1 cellular context compared by ENCODE assay signal in the genomic region with DNA sequence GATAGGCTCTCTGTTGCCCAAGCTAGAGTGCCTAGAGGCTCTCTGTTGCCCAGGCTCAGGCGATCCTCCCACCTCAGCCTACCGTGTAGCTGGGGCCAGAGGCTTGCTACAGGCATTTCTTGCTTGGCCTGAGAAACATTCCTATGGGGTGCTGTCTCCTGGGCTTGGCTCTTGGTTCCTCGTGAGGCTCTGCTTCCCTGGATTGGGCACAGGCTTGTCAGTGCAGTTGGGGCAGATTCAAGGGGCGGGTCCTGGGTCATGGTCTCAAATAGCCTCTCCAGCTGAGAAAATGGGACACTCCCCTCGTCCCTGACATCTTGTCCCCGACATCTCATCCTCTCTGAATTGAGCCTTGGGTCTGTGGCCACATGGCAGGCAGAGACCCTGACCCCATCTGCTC.
TF ChIP-seq lines count a peak whose summit lies in the region.

No MANE protein-coding gene starts in this region.

TF ChIP-seq in WTC11, 78 proteins besides CTCF, POLR2A, EP300 and RAD21 (continued from another document):
- TF ChIP-seq, protein P1, sequence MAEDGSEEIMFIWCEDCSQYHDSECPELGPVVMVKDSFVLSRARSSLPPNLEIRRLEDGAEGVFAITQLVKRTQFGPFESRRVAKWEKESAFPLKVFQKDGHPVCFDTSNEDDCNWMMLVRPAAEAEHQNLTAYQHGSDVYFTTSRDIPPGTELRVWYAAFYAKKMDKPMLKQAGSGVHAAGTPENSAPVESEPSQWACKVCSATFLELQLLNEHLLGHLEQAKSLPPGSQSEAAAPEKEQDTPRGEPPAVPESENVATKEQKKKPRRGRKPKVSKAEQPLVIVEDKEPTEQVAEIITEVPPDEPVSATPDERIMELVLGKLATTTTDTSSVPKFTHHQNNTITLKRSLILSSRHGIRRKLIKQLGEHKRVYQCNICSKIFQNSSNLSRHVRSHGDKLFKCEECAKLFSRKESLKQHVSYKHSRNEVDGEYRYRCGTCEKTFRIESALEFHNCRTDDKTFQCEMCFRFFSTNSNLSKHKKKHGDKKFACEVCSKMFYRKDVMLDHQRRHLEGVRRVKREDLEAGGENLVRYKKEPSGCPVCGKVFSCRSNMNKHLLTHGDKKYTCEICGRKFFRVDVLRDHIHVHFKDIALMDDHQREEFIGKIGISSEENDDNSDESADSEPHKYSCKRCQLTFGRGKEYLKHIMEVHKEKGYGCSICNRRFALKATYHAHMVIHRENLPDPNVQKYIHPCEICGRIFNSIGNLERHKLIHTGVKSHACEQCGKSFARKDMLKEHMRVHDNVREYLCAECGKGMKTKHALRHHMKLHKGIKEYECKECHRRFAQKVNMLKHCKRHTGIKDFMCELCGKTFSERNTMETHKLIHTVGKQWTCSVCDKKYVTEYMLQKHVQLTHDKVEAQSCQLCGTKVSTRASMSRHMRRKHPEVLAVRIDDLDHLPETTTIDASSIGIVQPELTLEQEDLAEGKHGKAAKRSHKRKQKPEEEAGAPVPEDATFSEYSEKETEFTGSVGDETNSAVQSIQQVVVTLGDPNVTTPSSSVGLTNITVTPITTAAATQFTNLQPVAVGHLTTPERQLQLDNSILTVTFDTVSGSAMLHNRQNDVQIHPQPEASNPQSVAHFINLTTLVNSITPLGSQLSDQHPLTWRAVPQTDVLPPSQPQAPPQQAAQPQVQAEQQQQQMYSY (CRISPR knock-in tag; IDR thresholded peaks at IDR 0.05): no peak
- TF ChIP-seq, protein P2, sequence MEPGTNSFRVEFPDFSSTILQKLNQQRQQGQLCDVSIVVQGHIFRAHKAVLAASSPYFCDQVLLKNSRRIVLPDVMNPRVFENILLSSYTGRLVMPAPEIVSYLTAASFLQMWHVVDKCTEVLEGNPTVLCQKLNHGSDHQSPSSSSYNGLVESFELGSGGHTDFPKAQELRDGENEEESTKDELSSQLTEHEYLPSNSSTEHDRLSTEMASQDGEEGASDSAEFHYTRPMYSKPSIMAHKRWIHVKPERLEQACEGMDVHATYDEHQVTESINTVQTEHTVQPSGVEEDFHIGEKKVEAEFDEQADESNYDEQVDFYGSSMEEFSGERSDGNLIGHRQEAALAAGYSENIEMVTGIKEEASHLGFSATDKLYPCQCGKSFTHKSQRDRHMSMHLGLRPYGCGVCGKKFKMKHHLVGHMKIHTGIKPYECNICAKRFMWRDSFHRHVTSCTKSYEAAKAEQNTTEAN (CRISPR knock-in tag; IDR thresholded peaks at IDR 0.05): no peak
- TF ChIP-seq, protein P3, sequence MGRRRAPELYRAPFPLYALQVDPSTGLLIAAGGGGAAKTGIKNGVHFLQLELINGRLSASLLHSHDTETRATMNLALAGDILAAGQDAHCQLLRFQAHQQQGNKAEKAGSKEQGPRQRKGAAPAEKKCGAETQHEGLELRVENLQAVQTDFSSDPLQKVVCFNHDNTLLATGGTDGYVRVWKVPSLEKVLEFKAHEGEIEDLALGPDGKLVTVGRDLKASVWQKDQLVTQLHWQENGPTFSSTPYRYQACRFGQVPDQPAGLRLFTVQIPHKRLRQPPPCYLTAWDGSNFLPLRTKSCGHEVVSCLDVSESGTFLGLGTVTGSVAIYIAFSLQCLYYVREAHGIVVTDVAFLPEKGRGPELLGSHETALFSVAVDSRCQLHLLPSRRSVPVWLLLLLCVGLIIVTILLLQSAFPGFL (CRISPR knock-in tag; IDR thresholded peaks at IDR 0.05; ENCODE audit: borderline replicate concordance): no peak
- TF ChIP-seq TEAD1 (CRISPR knock-in tag; IDR thresholded peaks at IDR 0.05) (no peak), NR1H2 (CRISPR knock-in tag; IDR thresholded peaks at IDR 0.05) (no peak), TCF7 (CRISPR knock-in tag; IDR thresholded peaks at IDR 0.05; ENCODE audit: low read depth) (no peak), TP53 (CRISPR knock-in tag; IDR thresholded peaks at IDR 0.05) (no peak), KAT7 (CRISPR knock-in tag; IDR thresholded peaks at IDR 0.05; ENCODE audit: borderline replicate concordance) (no peak), ZNF416 (CRISPR knock-in tag; IDR thresholded peaks at IDR 0.05) (no peak)
- TF ChIP-seq, protein P4, sequence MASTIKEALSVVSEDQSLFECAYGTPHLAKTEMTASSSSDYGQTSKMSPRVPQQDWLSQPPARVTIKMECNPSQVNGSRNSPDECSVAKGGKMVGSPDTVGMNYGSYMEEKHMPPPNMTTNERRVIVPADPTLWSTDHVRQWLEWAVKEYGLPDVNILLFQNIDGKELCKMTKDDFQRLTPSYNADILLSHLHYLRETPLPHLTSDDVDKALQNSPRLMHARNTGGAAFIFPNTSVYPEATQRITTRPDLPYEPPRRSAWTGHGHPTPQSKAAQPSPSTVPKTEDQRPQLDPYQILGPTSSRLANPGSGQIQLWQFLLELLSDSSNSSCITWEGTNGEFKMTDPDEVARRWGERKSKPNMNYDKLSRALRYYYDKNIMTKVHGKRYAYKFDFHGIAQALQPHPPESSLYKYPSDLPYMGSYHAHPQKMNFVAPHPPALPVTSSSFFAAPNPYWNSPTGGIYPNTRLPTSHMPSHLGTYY (CRISPR knock-in tag; IDR thresholded peaks at IDR 0.05): no peak
- TF ChIP-seq, protein P5, sequence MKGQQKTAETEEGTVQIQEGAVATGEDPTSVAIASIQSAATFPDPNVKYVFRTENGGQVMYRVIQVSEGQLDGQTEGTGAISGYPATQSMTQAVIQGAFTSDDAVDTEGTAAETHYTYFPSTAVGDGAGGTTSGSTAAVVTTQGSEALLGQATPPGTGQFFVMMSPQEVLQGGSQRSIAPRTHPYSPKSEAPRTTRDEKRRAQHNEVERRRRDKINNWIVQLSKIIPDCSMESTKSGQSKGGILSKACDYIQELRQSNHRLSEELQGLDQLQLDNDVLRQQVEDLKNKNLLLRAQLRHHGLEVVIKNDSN (CRISPR knock-in tag; IDR thresholded peaks at IDR 0.05): no peak
